ENCODE assay signal across 1 cellular context in the genomic region with DNA sequence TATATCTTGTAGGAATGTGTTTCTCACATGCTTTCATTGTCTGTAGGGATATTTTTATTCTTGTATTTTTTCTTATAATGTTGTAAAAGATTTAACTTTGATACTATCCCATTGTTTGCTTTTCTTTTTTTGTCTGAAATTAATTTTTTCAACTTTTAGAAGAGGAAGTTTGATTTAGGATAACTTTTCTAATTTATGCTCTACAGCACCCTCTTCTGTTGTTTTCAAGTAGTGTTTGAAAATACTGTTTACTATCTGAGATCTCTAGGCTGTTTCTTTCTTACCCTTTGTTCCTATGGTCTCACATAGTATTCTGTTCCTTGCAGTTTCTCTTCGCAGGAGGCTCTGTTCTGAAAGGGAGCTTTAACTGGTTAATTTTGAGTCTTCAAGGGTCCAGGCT.
TF ChIP-seq lines count a peak whose summit lies in the region.

No MANE protein-coding gene starts in this region.

TF ChIP-seq in HepG2, 621 proteins besides CTCF, POLR2A, EP300 and RAD21:
- TF ChIP-seq GATAD2A (CRISPR knock-in tag; IDR thresholded peaks at IDR 0.05) (no peak), HMGA1 (CRISPR knock-in tag; conservative IDR thresholded peaks at IDR 0.05) (no peak), PAWR (CRISPR knock-in tag; IDR thresholded peaks at IDR 0.05; ENCODE audit: borderline replicate concordance) (no peak), FOXJ3 (CRISPR knock-in tag; IDR thresholded peaks at IDR 0.05; ENCODE audit: borderline replicate concordance) (no peak), YY1 (IDR thresholded peaks at IDR 0.05; ENCODE audit: insufficient read depth, insufficient replicate concordance, low read depth, low read length) (no peak), STAG1 (CRISPR knock-in tag; IDR thresholded peaks at IDR 0.05) (0 out of 2 replicates have a peak, but pooled peaks have one; percentile 3), ZNF251 (CRISPR knock-in tag; IDR thresholded peaks at IDR 0.05) (no peak)
- TF ChIP-seq, protein P1, sequence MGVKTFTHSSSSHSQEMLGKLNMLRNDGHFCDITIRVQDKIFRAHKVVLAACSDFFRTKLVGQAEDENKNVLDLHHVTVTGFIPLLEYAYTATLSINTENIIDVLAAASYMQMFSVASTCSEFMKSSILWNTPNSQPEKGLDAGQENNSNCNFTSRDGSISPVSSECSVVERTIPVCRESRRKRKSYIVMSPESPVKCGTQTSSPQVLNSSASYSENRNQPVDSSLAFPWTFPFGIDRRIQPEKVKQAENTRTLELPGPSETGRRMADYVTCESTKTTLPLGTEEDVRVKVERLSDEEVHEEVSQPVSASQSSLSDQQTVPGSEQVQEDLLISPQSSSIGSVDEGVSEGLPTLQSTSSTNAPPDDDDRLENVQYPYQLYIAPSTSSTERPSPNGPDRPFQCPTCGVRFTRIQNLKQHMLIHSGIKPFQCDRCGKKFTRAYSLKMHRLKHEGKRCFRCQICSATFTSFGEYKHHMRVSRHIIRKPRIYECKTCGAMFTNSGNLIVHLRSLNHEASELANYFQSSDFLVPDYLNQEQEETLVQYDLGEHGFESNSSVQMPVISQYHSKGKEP (CRISPR knock-in tag; IDR thresholded peaks at IDR 0.05): no peak
- TF ChIP-seq, protein P2, sequence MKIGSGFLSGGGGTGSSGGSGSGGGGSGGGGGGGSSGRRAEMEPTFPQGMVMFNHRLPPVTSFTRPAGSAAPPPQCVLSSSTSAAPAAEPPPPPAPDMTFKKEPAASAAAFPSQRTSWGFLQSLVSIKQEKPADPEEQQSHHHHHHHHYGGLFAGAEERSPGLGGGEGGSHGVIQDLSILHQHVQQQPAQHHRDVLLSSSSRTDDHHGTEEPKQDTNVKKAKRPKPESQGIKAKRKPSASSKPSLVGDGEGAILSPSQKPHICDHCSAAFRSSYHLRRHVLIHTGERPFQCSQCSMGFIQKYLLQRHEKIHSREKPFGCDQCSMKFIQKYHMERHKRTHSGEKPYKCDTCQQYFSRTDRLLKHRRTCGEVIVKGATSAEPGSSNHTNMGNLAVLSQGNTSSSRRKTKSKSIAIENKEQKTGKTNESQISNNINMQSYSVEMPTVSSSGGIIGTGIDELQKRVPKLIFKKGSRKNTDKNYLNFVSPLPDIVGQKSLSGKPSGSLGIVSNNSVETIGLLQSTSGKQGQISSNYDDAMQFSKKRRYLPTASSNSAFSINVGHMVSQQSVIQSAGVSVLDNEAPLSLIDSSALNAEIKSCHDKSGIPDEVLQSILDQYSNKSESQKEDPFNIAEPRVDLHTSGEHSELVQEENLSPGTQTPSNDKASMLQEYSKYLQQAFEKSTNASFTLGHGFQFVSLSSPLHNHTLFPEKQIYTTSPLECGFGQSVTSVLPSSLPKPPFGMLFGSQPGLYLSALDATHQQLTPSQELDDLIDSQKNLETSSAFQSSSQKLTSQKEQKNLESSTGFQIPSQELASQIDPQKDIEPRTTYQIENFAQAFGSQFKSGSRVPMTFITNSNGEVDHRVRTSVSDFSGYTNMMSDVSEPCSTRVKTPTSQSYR (CRISPR knock-in tag; IDR thresholded peaks at IDR 0.05; ENCODE audit: borderline replicate concordance): no peak
